Comparison of ENCODE assay signal across 19 cellular contexts in genomic region chr7:101287032-101287431, GRCh38.
"Had no signal": no experiment of that assay in that cellular context is flagged by ENCODE, and none has a peak within 500 bp of the region (broad histone marks: within the 10 kb centered on the region; RNA-seq: fewer than 3 reads in every experiment).

No MANE protein-coding gene starts in this region.

- H3K27ac ChIP-seq: ascending aorta, coronary artery, foreskin keratinocyte, ovary, psoas muscle, skin epidermis, suprapubic skin, transverse colon had no signal

- H3K27me3 ChIP-seq: ascending aorta, ovary had no signal

- ATAC-seq: activated CD4-positive, CD25-positive, alpha-beta regulatory T cell treated with anti-CD3 and anti-CD28 coated beads, Interleukin-2, amount 50 U/mL, for 24 hours; foreskin keratinocyte; psoas muscle; right cardiac atrium; stimulated activated naive CD8-positive, alpha-beta T cell treated with anti-CD3 and anti-CD28 coated beads, Interleukin-15, amount 100 ng/mL, for 72 hours had no signal

- DNase-seq: activated CD8-positive, alpha-beta memory T cell treated with anti-CD3 and anti-CD28 coated beads for 24 hours; activated CD8-positive, alpha-beta memory T cell treated with anti-CD3 and anti-CD28 coated beads, Interleukin-2, amount 50 U/mL, for 48 hours; activated effector memory CD4-positive, alpha-beta T cell treated with anti-CD3 and anti-CD28 coated beads, Interleukin-2, amount 50 U/mL, for 16 hours; activated T-cell treated with anti-CD3 and anti-CD28 coated beads, Interleukin-2, amount 50 U/mL, for 48 hours; foreskin keratinocyte; glutamatergic neuron; hippocampal formation; islet precursor cell; ovary; psoas muscle; right cardiac atrium; stimulated activated CD4-positive, alpha-beta T cell treated with anti-CD3 and anti-CD28 coated beads, Interleukin-2, amount 100 ng/mL, for 48 hours; stimulated activated naive CD8-positive, alpha-beta T cell treated with anti-CD3 and anti-CD28 coated beads, Interleukin-15, amount 100 ng/mL, for 72 hours; transverse colon had no signal

- H3K36me3 ChIP-seq: ascending aorta, ovary, suprapubic skin, transverse colon had no signal

- H3K4me1 ChIP-seq: foreskin keratinocyte, psoas muscle had no signal

- H3K4me3 ChIP-seq: ascending aorta, coronary artery, ovary, psoas muscle, skin epidermis, suprapubic skin, transverse colon had no signal

- H3K9me3 ChIP-seq: ascending aorta, psoas muscle, suprapubic skin, transverse colon had no signal
